ENCODE assay signal across 7 cellular contexts in genomic region chr2:175403599-175404221, GRCh38.
"Had no signal": no experiment of that assay in that cellular context is flagged by ENCODE, and none has a peak within 500 bp of the region (broad histone marks: within the 10 kb centered on the region; RNA-seq: fewer than 3 reads in every experiment).

No MANE protein-coding gene starts in this region.

- H3K4me2 ChIP-seq: KMS-11 had no signal

- DNase-seq: IMR-90, KBM-7, KG1 had no signal

- FAIRE-seq: HTR-8/SVneo, K562 had no signal

- ATAC-seq: K562 had no signal

- H3K27ac ChIP-seq: HL-60, KMS-11 had no signal

- H3K9ac ChIP-seq: KMS-11 had no signal

- H3K4me3 ChIP-seq: K562 had no signal
